13 cellular contexts compared by ENCODE assay signal in the genomic region with DNA sequence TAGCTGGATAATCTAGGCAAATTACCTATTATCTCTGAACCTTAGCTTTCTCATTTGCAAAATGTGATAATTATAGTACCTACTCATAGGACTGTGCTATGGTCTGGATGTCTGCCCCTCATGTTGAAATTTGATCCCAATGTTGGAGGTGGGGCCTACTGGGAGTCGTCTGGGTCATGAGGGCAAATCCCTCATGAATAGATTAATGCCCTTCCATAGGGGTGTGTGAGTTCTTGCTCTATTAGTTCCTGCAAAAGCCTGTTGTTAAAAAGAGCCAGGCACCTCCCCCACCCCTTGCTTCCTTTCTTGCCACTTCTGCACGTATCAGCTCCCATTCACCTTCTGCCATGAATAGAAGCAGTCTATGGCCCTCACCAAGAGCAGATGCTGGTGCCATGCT.
"Had no signal": no experiment of that assay in that cellular context is flagged by ENCODE, and none has a peak within 500 bp of the region (broad histone marks: within the 10 kb centered on the region; RNA-seq: fewer than 3 reads in every experiment).

No MANE protein-coding gene starts in this region.

- H3K9me3 ChIP-seq: neutrophil had no signal

- H3K27me3 Mint-ChIP-seq: activated CD4-positive, alpha-beta memory T cell treated with anti-CD3 and anti-CD28 coated beads, Interleukin-2, amount 10 ng/mL, durations not matched to agents 7 days and 5 days had no signal

- ATAC-seq: left lobe of liver; stimulated activated effector memory CD8-positive, alpha-beta T cell treated with anti-CD3 and anti-CD28 coated beads, Interleukin-12 subunit alpha, Interleukin-12 subunit beta, amount 100 ng/mL, for 72 hours had no signal

- DNase-seq: activated CD4-positive, alpha-beta memory T cell treated with anti-CD3 and anti-CD28 coated beads, Interleukin-2, amount 10 ng/mL, durations not matched to agents 7 days and 5 days; activated CD4-positive, alpha-beta T cell treated with anti-CD3 and anti-CD28 coated beads for 4 hours; activated naive CD4-positive, alpha-beta T cell treated with anti-CD3 and anti-CD28 coated beads, Interleukin-2, amount 50 U/mL, for 16 hours; activated T-cell treated with anti-CD3 and anti-CD28 coated beads, Interleukin-2, amount 50 U/mL, for 24 hours; dorsolateral prefrontal cortex; islet precursor cell; stimulated activated CD4-positive, alpha-beta T cell treated with anti-CD3 and anti-CD28 coated beads, Interleukin-12 subunit alpha, Interleukin-12 subunit beta, amount 100 ng/mL, for 4 hours; T1000; WERI-Rb-1 had no signal

- H3K27ac Mint-ChIP-seq: activated CD4-positive, alpha-beta memory T cell treated with anti-CD3 and anti-CD28 coated beads, Interleukin-2, amount 10 ng/mL, durations not matched to agents 7 days and 5 days; activated T-cell treated with anti-CD3 and anti-CD28 coated beads, Interleukin-2, amount 50 U/mL, for 24 hours; stimulated activated effector memory CD8-positive, alpha-beta T cell treated with anti-CD3 and anti-CD28 coated beads, Interleukin-12 subunit alpha, Interleukin-12 subunit beta, amount 100 ng/mL, for 72 hours had no signal

- H3K4me3 ChIP-seq: cardiac muscle cell, dorsolateral prefrontal cortex had no signal

- H3K9me3 Mint-ChIP-seq: activated CD4-positive, alpha-beta memory T cell treated with anti-CD3 and anti-CD28 coated beads, Interleukin-2, amount 10 ng/mL, durations not matched to agents 7 days and 5 days; activated T-cell treated with anti-CD3 and anti-CD28 coated beads, Interleukin-2, amount 50 U/mL, for 24 hours; stimulated activated effector memory CD8-positive, alpha-beta T cell treated with anti-CD3 and anti-CD28 coated beads, Interleukin-12 subunit alpha, Interleukin-12 subunit beta, amount 100 ng/mL, for 72 hours had no signal

- H3K36me3 Mint-ChIP-seq: stimulated activated effector memory CD8-positive, alpha-beta T cell treated with anti-CD3 and anti-CD28 coated beads, Interleukin-12 subunit alpha, Interleukin-12 subunit beta, amount 100 ng/mL, for 72 hours had no signal

- H3K4me1 Mint-ChIP-seq: activated CD4-positive, alpha-beta memory T cell treated with anti-CD3 and anti-CD28 coated beads, Interleukin-2, amount 10 ng/mL, durations not matched to agents 7 days and 5 days; stimulated activated effector memory CD8-positive, alpha-beta T cell treated with anti-CD3 and anti-CD28 coated beads, Interleukin-12 subunit alpha, Interleukin-12 subunit beta, amount 100 ng/mL, for 72 hours had no signal

- H3K4me3 Mint-ChIP-seq: activated CD4-positive, alpha-beta memory T cell treated with anti-CD3 and anti-CD28 coated beads, Interleukin-2, amount 10 ng/mL, durations not matched to agents 7 days and 5 days; activated T-cell treated with anti-CD3 and anti-CD28 coated beads, Interleukin-2, amount 50 U/mL, for 24 hours; stimulated activated effector memory CD8-positive, alpha-beta T cell treated with anti-CD3 and anti-CD28 coated beads, Interleukin-12 subunit alpha, Interleukin-12 subunit beta, amount 100 ng/mL, for 72 hours had no signal

- H3K36me3 ChIP-seq: cardiac muscle cell, neutrophil, WERI-Rb-1 had no signal

- H3K27ac ChIP-seq: cardiac muscle cell, dorsolateral prefrontal cortex, neutrophil, WERI-Rb-1 had no signal

- H3K27me3 ChIP-seq: cardiac muscle cell, neutrophil had no signal
